In genomic region chr17:31858647-31859486, GRCh38 we compare ENCODE assay signal across 1 cellular context.
TF ChIP-seq lines count a peak whose summit lies in the region.

Gene COPRS (minus strand): TSS chr17:31859244. CDS start chr17:31859199, 45 bp downstream.

TF ChIP-seq in HCT116, 20 proteins besides CTCF, POLR2A, EP300 and RAD21 (continued from another document):
- TF ChIP-seq ZBTB33 (IDR thresholded peaks at IDR 0.05; ENCODE audit: extremely low read depth, insufficient replicate concordance, low read length) (no peak), SIN3A (IDR thresholded peaks at IDR 0.05; ENCODE audit: low read depth) (peak; percentile 29), EZH2 (IDR thresholded peaks at IDR 0.05) (no peak), YY1 (IDR thresholded peaks at IDR 0.05; ENCODE audit: extremely low read depth, insufficient replicate concordance, low read depth, low read length) (no peak), FOSL1 (IDR thresholded peaks at IDR 0.05; ENCODE audit: low read depth) (no peak), REST (IDR thresholded peaks at IDR 0.05; ENCODE audit: low read depth) (no peak), EGR1 (IDR thresholded peaks at IDR 0.05; ENCODE audit: low read depth) (peak; percentile 69), ATF3 (IDR thresholded peaks at IDR 0.05) (no peak), POLR2AphosphoS5 (IDR thresholded peaks at IDR 0.05; ENCODE audit: low read depth, low read length) (peak; percentile 72)
